In genomic region chr5:784428-785177, GRCh38 we compare ENCODE assay signal across 8 cellular contexts.
DNase-seq lines count a peak whose midpoint lies in the region; ATAC-seq and TF ChIP-seq lines count a peak whose summit lies in the region.
"Not testable (repeated sequence)": the region's sequence is repeated elsewhere in the genome, so short reads cannot be mapped to it uniquely, and the experiment has no call there.

A gene with protein sequence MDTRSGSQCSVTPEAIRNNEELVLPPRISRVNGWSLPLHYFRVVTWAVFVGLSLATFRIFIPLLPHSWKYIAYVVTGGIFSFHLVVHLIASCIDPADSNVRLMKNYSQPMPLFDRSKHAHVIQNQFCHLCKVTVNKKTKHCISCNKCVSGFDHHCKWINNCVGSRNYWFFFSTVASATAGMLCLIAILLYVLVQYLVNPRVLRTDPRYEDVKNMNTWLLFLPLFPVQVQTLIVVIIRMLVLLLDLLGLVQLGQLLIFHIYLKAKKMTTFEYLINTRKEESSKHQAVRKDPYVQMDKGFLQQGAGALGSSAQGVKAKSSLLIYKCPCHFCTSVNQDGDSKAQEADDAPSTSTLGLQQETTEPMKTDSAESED (minus strand): TSS chr5:784729. CDS start chr5:766919, 17,810 bp downstream.

- not testable (repeated sequence) for H3K4me1 Mint-ChIP-seq in activated naive CD4-positive, alpha-beta T cell treated with anti-CD3 and anti-CD28 coated beads, Interleukin-2, amount 10 ng/mL, durations not matched to agents 7 days and 5 days; nephron

- H3K4me3 Mint-ChIP-seq in activated naive CD4-positive, alpha-beta T cell treated with anti-CD3 and anti-CD28 coated beads, Interleukin-2, amount 10 ng/mL, durations not matched to agents 7 days and 5 days, result peak within 1 kb of the TSS; percentile 67
- peak within 1 kb of the TSS; percentile 74 to 80 (median 79) for H3K4me3 Mint-ChIP-seq in nephron

- peaks cover 43% of the 10 kb centered on the region for H3K27me3 Mint-ChIP-seq in activated naive CD4-positive, alpha-beta T cell treated with anti-CD3 and anti-CD28 coated beads, Interleukin-2, amount 10 ng/mL, durations not matched to agents 7 days and 5 days
- peaks cover 26% of the 10 kb centered on the region for H3K27me3 Mint-ChIP-seq in nephron (ENCODE audit: low read depth)

- DNase-seq in DMS53 (lab: John Stamatoyannopoulos, UW) (peak; percentile 99), HEK293T (ENCODE audit: extremely low spot score) (peak; percentile 94), NCI-H1048 (lab: John Stamatoyannopoulos, UW) (peak; percentile 83), foreskin fibroblast (peak; percentile 77 to 85)
- DNase-seq in activated naive CD4-positive, alpha-beta T cell treated with anti-CD3 and anti-CD28 coated beads, Interleukin-2, amount 10 ng/mL, durations not matched to agents 7 days and 5 days, result peak; percentile 88
- peak; percentile 84 to 89 for DNase-seq in stimulated activated CD8-positive, alpha-beta memory T cell treated with anti-CD3 and anti-CD28 coated beads, Interleukin-7, amount 100 ng/mL, for 4 hours (ENCODE audit: low read depth in 2 of 2)

- H3K36me3 Mint-ChIP-seq in activated naive CD4-positive, alpha-beta T cell treated with anti-CD3 and anti-CD28 coated beads, Interleukin-2, amount 10 ng/mL, durations not matched to agents 7 days and 5 days, result not testable (repeated sequence)
- H3K36me3 Mint-ChIP-seq in nephron (ENCODE audit: low read depth), result peaks cover 16% of the 10 kb centered on the region

- ATAC-seq in SK-N-SH treated with all-trans-retinoic acid at 6 μM for 48 hours, result peak; percentile 70

- H3K4me3 ChIP-seq in foreskin fibroblast (ENCODE audit: low read depth in 1 of 2, low read length in 2 of 2), result peak within 1 kb of the TSS; percentile 22 to 35

- H3K27ac Mint-ChIP-seq in activated naive CD4-positive, alpha-beta T cell treated with anti-CD3 and anti-CD28 coated beads, Interleukin-2, amount 10 ng/mL, durations not matched to agents 7 days and 5 days; nephron: not testable (repeated sequence)

- POLR2A ChIA-PET in HEK293T (lab: Yijun Ruan, JAX), result not testable (repeated sequence)

- H3K9me3 Mint-ChIP-seq in activated naive CD4-positive, alpha-beta T cell treated with anti-CD3 and anti-CD28 coated beads, Interleukin-2, amount 10 ng/mL, durations not matched to agents 7 days and 5 days, result not testable (repeated sequence)
- H3K9me3 Mint-ChIP-seq in nephron, result peaks cover 13% of the 10 kb centered on the region

- not testable (repeated sequence) for TF ChIP-seq CTCF in foreskin fibroblast (IDR thresholded peaks at IDR 0.05; ENCODE audit: low read depth, low read length); nephron (IDR thresholded peaks at IDR 0.05; ENCODE audit: unreplicated experiment in 3 of 3)

- CTCF ChIA-PET in HEK293T (lab: Yijun Ruan, JAX); activated naive CD4-positive, alpha-beta T cell treated with anti-CD3 and anti-CD28 coated beads, Interleukin-2, amount 10 ng/mL, durations not matched to agents 7 days and 5 days (lab: Charles Lee): not testable (repeated sequence)

TF ChIP-seq in HEK293T, 16 proteins besides CTCF, POLR2A, EP300 and RAD21:
- TF ChIP-seq L3MBTL2 (conservative IDR thresholded peaks at IDR 0.05), result peak; percentile 55; the same call in 1 of the 2 replicates

Comparison
In these comparisons a context has a peak if more than half of its experiments do, and no peak if none do; other contexts are left out.
1. Peak in every context shown above with its lines: DNase-seq, ATAC-seq and H3K4me3 ChIP-seq.